8 cellular contexts compared by ENCODE assay signal in the genomic region with DNA sequence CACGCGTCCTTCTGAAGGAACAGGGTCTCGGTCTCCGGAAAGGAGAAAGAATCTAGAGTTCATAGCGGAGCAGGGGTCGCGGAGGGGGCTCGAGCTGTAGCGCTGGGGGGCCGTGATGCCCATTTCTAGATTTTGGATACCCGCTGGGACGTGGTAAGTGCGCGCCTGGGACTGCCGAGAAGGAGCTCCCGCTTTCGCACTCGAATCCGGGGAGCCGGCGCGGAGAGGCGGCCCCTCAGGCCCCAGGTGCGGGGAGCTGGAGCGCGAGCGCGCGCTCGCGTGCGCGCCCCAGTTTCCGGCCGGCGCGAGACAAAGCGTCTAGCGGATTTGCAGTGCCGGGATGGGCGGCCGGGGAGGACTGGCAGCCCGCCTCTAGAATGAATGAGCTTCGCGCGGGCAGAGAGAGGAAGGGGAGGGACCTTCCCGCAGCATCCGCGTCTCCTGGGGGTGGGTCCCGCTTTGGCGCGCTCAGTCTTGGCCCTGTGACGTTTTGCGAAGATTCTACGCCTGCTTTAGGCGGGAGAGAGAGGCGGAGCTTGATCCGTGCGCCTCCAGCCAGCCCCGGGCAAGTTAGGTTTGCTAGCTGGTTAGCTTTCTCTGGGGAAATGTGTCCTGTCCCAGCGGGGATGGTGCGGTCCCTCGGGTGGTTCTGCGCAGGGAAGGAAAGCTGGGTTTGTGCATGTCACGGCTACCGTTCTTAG. TPM values are rescaled to one million over a fixed set of nuclear protein-coding genes. Genes with fewer than 3 reads are reported as not detected.
DNase-seq lines count a peak whose midpoint lies in the region; ATAC-seq and TF ChIP-seq lines count a peak whose summit lies in the region.

No MANE protein-coding gene starts in this region.

- H3K4me1 ChIP-seq in BLaER1 treated with 17β-estradiol and CSF1 and Interleukin-3, amounts not matched to agents 10 nM and 100 nM: peaks cover 29 to 49% (median 43%) of the 10 kb centered on the region in 10 experiments
- H3K4me1 ChIP-seq in liver (ENCODE audit: control insufficient read depth in 4 of 4, insufficient read depth in 4 of 4, low read length in 3 of 4): peaks cover 5 to 23% (median 13%) of the 10 kb centered on the region in 4 donors

- peaks cover 32% of the 10 kb centered on the region for H3K4me1 Mint-ChIP-seq in dendritic cell treated with granulocyte-macrophage colony-stimulating factor and Interleukin-4, amounts not matched to agents 40 ng/mL and 50 ng/mL, for 4 days (ENCODE audit: low read depth)

- H3K9me3 ChIP-seq in BLaER1 treated with 17β-estradiol and CSF1 and Interleukin-3, amounts not matched to agents 10 nM and 100 nM (replicated peaks in 1 of 11): 0 out of 22 replicates have a peak, but pooled peaks cover 0 to 6% (median 0%) of the 10 kb centered on the region in 11 experiments
- no peaks in the 10 kb centered on the region for H3K9me3 ChIP-seq in liver (ENCODE audit: control insufficient read depth in 4 of 4, low read length in 3 of 4)

- no peaks in the 10 kb centered on the region for H3K9me3 Mint-ChIP-seq in dendritic cell treated with granulocyte-macrophage colony-stimulating factor and Interleukin-4, amounts not matched to agents 40 ng/mL and 50 ng/mL, for 4 days

- H3K4me3 Mint-ChIP-seq in dendritic cell treated with granulocyte-macrophage colony-stimulating factor and Interleukin-4, amounts not matched to agents 40 ng/mL and 50 ng/mL, for 4 days: peak overlapping the region; percentile 93

- H3K4me2 ChIP-seq in BLaER1 treated with 17β-estradiol and CSF1 and Interleukin-3, amounts not matched to agents 10 nM and 100 nM: peak overlapping the region; percentile 73 to 97 (median 85)

- DNase-seq in NCI-H526 treated with DMSO at 0.1 percent for 48 hours (lab: John Stamatoyannopoulos, UW): peak; percentile 83
- DNase-seq in activated CD4-positive, alpha-beta T cell treated with anti-CD3 and anti-CD28 coated beads, Interleukin-2, amount 50 U/mL, for 1 hour: peak; percentile 90
- peak; percentile 90 for DNase-seq in stimulated activated CD4-positive, alpha-beta T cell treated with anti-CD3 and anti-CD28 coated beads, Interleukin-4, amount 100 ng/mL, for 1 hour

- peak overlapping the region; percentile 80 to 100 (median 97) for H3K4me3 ChIP-seq in BLaER1 treated with 17β-estradiol and CSF1 and Interleukin-3, amounts not matched to agents 10 nM and 100 nM
- peak overlapping the region; percentile 84 to 94 (median 86) for H3K4me3 ChIP-seq in liver (ENCODE audit: low read depth in 1 of 3, low read length in 3 of 3)

- H4K20me1 ChIP-seq in BLaER1 treated with 17β-estradiol and CSF1 and Interleukin-3, amounts not matched to agents 10 nM and 100 nM: peaks cover 0 to 48% (median 47%) of the 10 kb centered on the region in 11 experiments; a peak in 18 of 22 replicates

- H3K9ac ChIP-seq in BLaER1 treated with 17β-estradiol and CSF1 and Interleukin-3, amounts not matched to agents 10 nM and 100 nM: peak overlapping the region; percentile 83 to 100 (median 99)
- H3K9ac ChIP-seq in liver (ENCODE audit: low read depth in 1 of 2, low read length in 2 of 2): peak overlapping the region; percentile 61 to 84

- peak overlapping the region; percentile 43 to 100 (median 98); a peak in 21 of 22 replicates for H3K27ac ChIP-seq in BLaER1 treated with 17β-estradiol and CSF1 and Interleukin-3, amounts not matched to agents 10 nM and 100 nM
- peak overlapping the region; percentile 88 to 98 for H3K27ac ChIP-seq in liver (ENCODE audit: low read depth in 1 of 2, low read length in 2 of 2)

- ATAC-seq in GM19351 (IDR thresholded peaks at IDR 0.05; ENCODE audit: unreplicated experiment): peak; percentile 61
- peak; percentile 59 for ATAC-seq in HG03520 (IDR thresholded peaks at IDR 0.05; ENCODE audit: unreplicated experiment)

- H3K36me3 ChIP-seq in BLaER1 treated with 17β-estradiol and CSF1 and Interleukin-3, amounts not matched to agents 10 nM and 100 nM: peaks cover 0 to 38% (median 24%) of the 10 kb centered on the region in 11 experiments; a peak in 11 of 22 replicates
- no peaks in the 10 kb centered on the region for H3K36me3 ChIP-seq in liver (ENCODE audit: control insufficient read depth in 4 of 4, insufficient read depth in 3 of 4, low read depth in 1 of 4, low read length in 3 of 4)

- no peaks in the 10 kb centered on the region for H3K27me3 ChIP-seq in BLaER1 treated with 17β-estradiol and CSF1 and Interleukin-3, amounts not matched to agents 10 nM and 100 nM
- no peaks in the 10 kb centered on the region for H3K27me3 ChIP-seq in liver (ENCODE audit: control insufficient read depth in 4 of 4, insufficient read depth in 4 of 4, low read length in 3 of 4)

- intact Hi-C loops in dendritic cell treated with granulocyte-macrophage colony-stimulating factor and Interleukin-4, amounts not matched to agents 40 ng/mL and 50 ng/mL, for 4 days (cut with micrococcal nuclease): loop anchor here (5.0 kb wide), 1 partner anchor 34 kb away; no protein-coding TSS in a partner anchor

- no peak for TF ChIP-seq CTCF in liver (IDR thresholded peaks at IDR 0.05; ENCODE audit: low read depth, low read length, missing input control)

- H3K27ac Mint-ChIP-seq in dendritic cell treated with granulocyte-macrophage colony-stimulating factor and Interleukin-4, amounts not matched to agents 40 ng/mL and 50 ng/mL, for 4 days: peak overlapping the region; percentile 98

- peaks cover 13% of the 10 kb centered on the region for H3K36me3 Mint-ChIP-seq in dendritic cell treated with granulocyte-macrophage colony-stimulating factor and Interleukin-4, amounts not matched to agents 40 ng/mL and 50 ng/mL, for 4 days (ENCODE audit: low read depth)

- under 1% methylated on average over 66 of the region's 66 CpGs for WGBS in liver

- TF ChIP-seq RAD21 in liver (IDR thresholded peaks at IDR 0.05): no peak

- no peaks in the 10 kb centered on the region for H3K27me3 Mint-ChIP-seq in dendritic cell treated with granulocyte-macrophage colony-stimulating factor and Interleukin-4, amounts not matched to agents 40 ng/mL and 50 ng/mL, for 4 days

TF ChIP-seq in liver, 16 proteins besides CTCF, POLR2A, EP300 and RAD21:
- TF ChIP-seq GABPA (IDR thresholded peaks at IDR 0.05 in 1 of 2, conservative IDR thresholded peaks at IDR 0.05 in 1 of 2): peak in 1 of 2 donors; percentile 61
- TF ChIP-seq ATF3 (IDR thresholded peaks at IDR 0.05): no peak
- peak; percentile 23 for TF ChIP-seq TAF1 (conservative IDR thresholded peaks at IDR 0.05)
- peak; percentile 55 for TF ChIP-seq YY1 (IDR thresholded peaks at IDR 0.05)
- peak; percentile 22 for TF ChIP-seq SP1 (IDR thresholded peaks at IDR 0.05)
TF ChIP-seq in liver: peak in this region for 4.

RNA-seq across cellular contexts. Expression of gene LMNB1, which starts 1.2 kb away (rescaled TPM):
- total RNA-seq in liver: 10 to 100 TPM in 1 of 2 donors, 1 to 10 TPM in 1; 5.9 to 45.7 TPM
- 1 to 10 TPM in 1 of 2 donors, under 1 TPM in 1; 0.57 to 5.3 TPM for polyA plus RNA-seq in liver

Comparison
In these comparisons a context has a peak if more than half of its experiments do, and no peak if none do; other contexts are left out.
1. Peak in every context shown above with its lines: DNase-seq, ATAC-seq, H3K4me3 ChIP-seq and H3K27ac ChIP-seq.